1 cellular context compared by ENCODE assay signal in the genomic region with DNA sequence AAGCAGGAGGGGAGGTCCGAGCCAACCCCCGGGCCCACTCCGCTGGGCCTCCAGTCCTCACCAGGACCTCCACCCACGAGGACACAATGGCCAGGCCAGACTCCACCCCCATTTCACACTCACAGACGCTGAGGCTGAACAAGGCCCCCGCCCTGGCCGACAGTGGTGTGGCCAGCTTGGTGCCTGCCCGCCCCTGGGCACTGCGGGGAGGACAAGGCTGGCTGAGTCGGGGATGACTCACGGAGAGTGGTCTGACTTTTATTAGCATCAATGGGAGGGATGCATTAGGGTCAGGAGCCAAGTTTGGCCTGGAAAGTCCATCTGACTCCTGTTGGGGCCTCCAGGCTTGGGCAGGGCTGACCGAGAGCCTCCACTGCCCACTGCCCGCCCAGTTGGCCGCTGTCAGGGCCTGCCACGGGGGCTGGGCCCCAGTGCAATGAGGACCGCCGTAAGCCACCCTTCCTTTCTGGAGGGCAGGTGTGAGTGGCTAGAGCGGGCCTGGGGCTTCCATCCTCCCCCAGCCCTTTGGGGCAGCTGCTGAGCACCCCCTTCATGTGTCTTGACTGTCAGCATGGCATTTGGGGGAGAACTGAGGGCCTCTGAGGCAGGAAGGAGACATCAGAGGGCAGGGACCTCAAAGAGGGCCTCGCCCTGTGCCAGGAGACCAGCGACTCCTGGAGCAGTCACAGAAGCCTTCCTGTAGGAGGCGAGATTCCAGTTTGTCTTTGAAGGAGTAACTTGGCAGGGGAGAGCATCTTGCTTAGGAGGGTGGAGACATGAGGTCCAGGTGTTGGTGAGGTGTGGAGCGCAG.
TF ChIP-seq lines count a peak whose summit lies in the region.

No MANE protein-coding gene starts in this region.

TF ChIP-seq in HepG2, 621 proteins besides CTCF, POLR2A, EP300 and RAD21:
- no peak for TF ChIP-seq ZNF33B (CRISPR knock-in tag; IDR thresholded peaks at IDR 0.05)
- no peak for TF ChIP-seq ZBTB1 (CRISPR knock-in tag; IDR thresholded peaks at IDR 0.05; ENCODE audit: borderline replicate concordance)
